8 cellular contexts compared by ENCODE assay signal in genomic region chr16:57801856-57802634, GRCh38.
DNase-seq lines count a peak whose midpoint lies in the region; ATAC-seq and TF ChIP-seq lines count a peak whose summit lies in the region.

KIFC3 (minus strand) TSS chr16:57802491; CDS start chr16:57798243, 4,248 bp downstream.

- DNase-seq in GM12865 (ENCODE audit: low read depth) = peak; percentile 43
- peak; percentile 45 for DNase-seq in NCI-H1105 (lab: John Stamatoyannopoulos, UW)
- peak; percentile 62 for DNase-seq in activated CD4-positive, alpha-beta T cell treated with anti-CD3 and anti-CD28 coated beads, Interleukin-2, amount 50 U/mL, for 1 hour
- DNase-seq in coronary artery (ENCODE audit: low spot score) = peak; percentile 89
- peak; percentile 82 for DNase-seq in stimulated activated CD4-positive, alpha-beta T cell treated with anti-CD3 and anti-CD28 coated beads, Interleukin-15, amount 100 ng/mL, for 24 hours

- no peak within 1 kb of the TSS for H3K4me3 ChIP-seq in GM12865 (ENCODE audit: low read depth, low read length)
- peak within 1 kb of the TSS; percentile 74 for H3K4me3 ChIP-seq in coronary artery

- no peak for ATAC-seq in GM19324 (IDR thresholded peaks at IDR 0.05; ENCODE audit: low FRiP score, unreplicated experiment)
- no peak for ATAC-seq in HG03108 (IDR thresholded peaks at IDR 0.05; ENCODE audit: unreplicated experiment)

- H3K27me3 ChIP-seq in layer of hippocampus (ENCODE audit: control insufficient read depth, insufficient read depth, low read length) = no peaks in the 10 kb centered on the region

- H3K27ac ChIP-seq in coronary artery (peak within 1 kb of the TSS; percentile 84 to 87), layer of hippocampus (ENCODE audit: low read depth, low read length) (peak within 1 kb of the TSS; percentile 95)

- TF ChIP-seq CTCF in GM12865 (IDR thresholded peaks at IDR 0.05; ENCODE audit: insufficient read depth, low read depth, low read length, missing control alignments) (no peak), coronary artery (IDR thresholded peaks at IDR 0.05) (no peak)
